Comparison of ENCODE assay signal across 8 cellular contexts in genomic region chr2:12716250-12717190, GRCh38. TPM values are rescaled to one million over a fixed set of nuclear protein-coding genes. Genes with fewer than 3 reads are reported as not detected.
DNase-seq lines count a peak whose midpoint lies in the region; ATAC-seq and TF ChIP-seq lines count a peak whose summit lies in the region.

Gene TRIB2, plus strand, starts transcription at chr2:12716936. Its CDS starts 1,372 bp downstream, at chr2:12718308.

- H3K27me3 ChIP-seq in right atrium auricular region: no peaks in the 10 kb centered on the region

- H3K4me3 ChIP-seq in GM12864 (ENCODE audit: low read depth, low read length) (peak within 1 kb of the TSS; percentile 59), right atrium auricular region (peak within 1 kb of the TSS; percentile 72 to 83), urinary bladder (ENCODE audit: low read depth, low read length) (peak within 1 kb of the TSS; percentile 78)

- H3K27ac ChIP-seq in right atrium auricular region: peak within 1 kb of the TSS; percentile 93 to 98
- H3K27ac ChIP-seq in urinary bladder (ENCODE audit: low read depth): peak within 1 kb of the TSS; percentile 74

- H3K4me1 ChIP-seq in right atrium auricular region (peaks cover 0 to 35% of the 10 kb centered on the region in 2 donors), urinary bladder (ENCODE audit: insufficient read depth) (peaks cover 1% of the 10 kb centered on the region)

- peaks cover 30% of the 10 kb centered on the region for H3K36me3 Mint-ChIP-seq in T-helper 2 cell treated with Interferon-gamma antibody and Interleukin-4, amounts not matched to agents 5 μg/mL and 100 μg/mL, for 36 hours (ENCODE audit: low read depth)

- peak within 1 kb of the TSS; percentile 91 for H3K4me3 Mint-ChIP-seq in T-helper 2 cell treated with Interferon-gamma antibody and Interleukin-4, amounts not matched to agents 5 μg/mL and 100 μg/mL, for 36 hours

- peaks cover 46% of the 10 kb centered on the region for H3K4me1 Mint-ChIP-seq in T-helper 2 cell treated with Interferon-gamma antibody and Interleukin-4, amounts not matched to agents 5 μg/mL and 100 μg/mL, for 36 hours (ENCODE audit: low read depth)

- ATAC-seq in HG02759 (IDR thresholded peaks at IDR 0.05; ENCODE audit: unreplicated experiment): peak; percentile 76

- H3K36me3 ChIP-seq in right atrium auricular region (no peaks in the 10 kb centered on the region), urinary bladder (ENCODE audit: insufficient read depth) (no peaks in the 10 kb centered on the region)

- peak within 1 kb of the TSS; percentile 86 for H3K27ac Mint-ChIP-seq in T-helper 2 cell treated with Interferon-gamma antibody and Interleukin-4, amounts not matched to agents 5 μg/mL and 100 μg/mL, for 36 hours

- H3K27me3 Mint-ChIP-seq in T-helper 2 cell treated with Interferon-gamma antibody and Interleukin-4, amounts not matched to agents 5 μg/mL and 100 μg/mL, for 36 hours (ENCODE audit: low read depth): peaks cover 8% of the 10 kb centered on the region

- WGBS in urinary bladder: under 1% methylated on average over 87 of the region's 90 CpGs

- DNase-seq in GM12864 (ENCODE audit: low read depth): peak; percentile 38
- DNase-seq in NCI-H187 (lab: John Stamatoyannopoulos, UW): peak; percentile 93
- DNase-seq in T-helper 2 cell treated with Interferon-gamma antibody and Interleukin-4, amounts not matched to agents 5 μg/mL and 100 μg/mL, for 36 hours (ENCODE audit: low spot score): peak; percentile 81
- peak; percentile 48 to 95 (median 89) for DNase-seq in anterior cingulate cortex (lab: John Stamatoyannopoulos, UW)
- peak; percentile 92 for DNase-seq in right atrium auricular region (ENCODE audit: low spot score)
- peak; percentile 58 for DNase-seq in pulmonary artery endothelial cell (ENCODE audit: low read depth, low spot score)

- no peak for TF ChIP-seq CTCF in GM12864 (IDR thresholded peaks at IDR 0.05; ENCODE audit: low read depth, low read length, missing control alignments)
- no peak for TF ChIP-seq CTCF in right atrium auricular region (IDR thresholded peaks at IDR 0.05)

- no peaks in the 10 kb centered on the region for H3K9me3 Mint-ChIP-seq in T-helper 2 cell treated with Interferon-gamma antibody and Interleukin-4, amounts not matched to agents 5 μg/mL and 100 μg/mL, for 36 hours

- no peaks in the 10 kb centered on the region for H3K9me3 ChIP-seq in right atrium auricular region

RNA-seq across cellular contexts. Expression of gene TRIB2, which starts in this region (rescaled TPM):
- 10 to 100 TPM; 33.5 to 55.7 TPM for total RNA-seq in right atrium auricular region
- total RNA-seq in pulmonary artery endothelial cell: 9.9 and 14.2 TPM in 2 replicates
- total RNA-seq in urinary bladder: 51.3 TPM
- 27.5 TPM for polyA plus RNA-seq in urinary bladder

Comparison
In these comparisons a context has a peak if more than half of its experiments do, and no peak if none do; other contexts are left out.
1. Peak in every context shown above with its lines: DNase-seq, ATAC-seq, H3K4me3 ChIP-seq and H3K27ac ChIP-seq.
2. DNase-seq: peak in every context shown above with its lines; median percentile 93 in NCI-H187; 92 in right atrium auricular region; 89 in anterior cingulate cortex; 81 in T-helper 2 cell treated with Interferon-gamma antibody and Interleukin-4, amounts not matched to agents 5 μg/mL and 100 μg/mL, for 36 hours; 58 in pulmonary artery endothelial cell; 38 in GM12864.